Comparison of ENCODE assay signal across 14 cellular contexts in the genomic region with DNA sequence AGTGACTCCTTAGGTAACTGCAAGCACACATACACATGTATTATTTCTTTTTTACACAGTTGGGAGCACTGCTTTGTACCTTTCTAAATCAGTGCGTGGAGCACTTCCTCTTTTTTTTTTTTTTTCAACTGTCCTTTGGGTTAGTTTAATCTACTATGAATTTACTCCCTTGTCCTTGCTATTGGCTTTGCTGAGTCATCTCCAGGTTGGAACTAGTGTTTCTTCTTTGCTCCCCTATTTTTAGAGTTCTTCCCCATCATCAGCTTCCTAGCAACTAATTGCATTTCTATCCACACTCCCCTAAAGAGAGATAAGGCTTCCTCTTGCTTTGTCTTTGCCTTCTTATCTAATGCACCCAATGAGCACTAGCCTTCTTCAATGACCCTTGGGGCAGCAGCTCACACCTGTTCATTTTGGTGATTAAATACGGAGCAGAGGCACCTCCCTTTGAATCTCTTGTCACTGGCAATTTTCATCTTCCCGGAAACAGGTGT. TPM values are rescaled to one million over a fixed set of nuclear protein-coding genes. Genes with fewer than 3 reads are reported as not detected.
DNase-seq lines count a peak whose midpoint lies in the region; ATAC-seq and TF ChIP-seq lines count a peak whose summit lies in the region.
"Had no signal": no experiment of that assay in that cellular context is flagged by ENCODE, and none has a peak within 500 bp of the region (broad histone marks: within the 10 kb centered on the region; RNA-seq: fewer than 3 reads in every experiment).

No MANE protein-coding gene starts in this region.

- H3K4me2 ChIP-seq in MM.1S (ENCODE audit: low read depth, low read length) (peak overlapping the region; percentile 76), mesendoderm (ENCODE audit: low read length) (no peak overlapping the region)

- no peaks in the 10 kb centered on the region for H3K79me1 ChIP-seq in mesendoderm (ENCODE audit: low read length)

- in situ Hi-C loops in GM13976 (cut with MboI; ENCODE audit: low sequenced_read_pairs, unreplicated experiment) = loop anchor here (10.0 kb wide), 1 partner anchor 141 kb away; no protein-coding TSS in a partner anchor

- H3K4ac ChIP-seq in mesendoderm (ENCODE audit: low read depth, low read length) = no peak overlapping the region

- no peaks in the 10 kb centered on the region for H3K9me2 ChIP-seq in MM.1S (replicated peaks; ENCODE audit: insufficient read depth, low read length)

- TF ChIP-seq CTCF in GM13976 (IDR thresholded peaks at IDR 0.05; ENCODE audit: borderline replicate concordance, control extremely low read depth, extremely low read depth, insufficient read depth, missing control alignments) (no peak), MM.1S (IDR thresholded peaks at IDR 0.05; ENCODE audit: low read length) (no peak), body of pancreas (IDR thresholded peaks at IDR 0.05) (no peak)

- no peaks in the 10 kb centered on the region for H3K9me3 ChIP-seq in MM.1S (replicated peaks; ENCODE audit: insufficient read depth, low read length)
- H3K9me3 ChIP-seq in body of pancreas = no peaks in the 10 kb centered on the region
- H3K9me3 ChIP-seq: ovary had no signal

- no peak for ATAC-seq in activated naive CD4-positive, alpha-beta T cell treated with anti-CD3 and anti-CD28 coated beads, Interleukin-2, amount 50 U/mL, for 72 hours
- ATAC-seq in HG03139 (IDR thresholded peaks at IDR 0.05; ENCODE audit: unreplicated experiment) = no peak
- no peak for ATAC-seq in body of pancreas
- ATAC-seq: activated CD4-positive, CD25-positive, alpha-beta regulatory T cell treated with anti-CD3 and anti-CD28 coated beads, Interleukin-2, amount 50 U/mL, for 24 hours had no signal

- POLR2A ChIA-PET in activated CD4-positive, alpha-beta memory T cell treated with anti-CD3 and anti-CD28 coated beads for 36 hours (lab: Charles Lee) = no interaction called here

- H2BK5ac ChIP-seq in mesendoderm (ENCODE audit: low read length) = peak overlapping the region; percentile 86

- CTCF ChIA-PET in activated CD4-positive, alpha-beta memory T cell treated with anti-CD3 and anti-CD28 coated beads for 36 hours (lab: Charles Lee) = interaction anchor here (0.7 kb wide), 1 partner anchor 203 kb away, joined by 3 read pairs; no protein-coding TSS in a partner anchor

- peak; percentile 55 for DNase-seq in GM13976 (ENCODE audit: low spot score)
- peak; percentile 90 for DNase-seq in MM.1S
- DNase-seq in NOMO-1 treated with DMSO at 0.1 percent for 48 hours (lab: John Stamatoyannopoulos, UW; ENCODE audit: unreplicated experiment) = peak; percentile 72
- DNase-seq in mesendoderm = peak; percentile 95
- DNase-seq in activated naive CD4-positive, alpha-beta T cell treated with anti-CD3 and anti-CD28 coated beads, Interleukin-2, amount 50 U/mL, for 72 hours (ENCODE audit: low spot score in 2 of 2) = no peak
- no peak for DNase-seq in activated CD4-positive, alpha-beta memory T cell treated with anti-CD3 and anti-CD28 coated beads for 36 hours
- DNase-seq in body of pancreas = no peak
- DNase-seq: activated naive CD4-positive, alpha-beta T cell treated with anti-CD3 and anti-CD28 coated beads for 36 hours; GF-D8; immature natural killer cell; NCI-H446; ovary had no signal

- H3K4me3 ChIP-seq in MM.1S (ENCODE audit: low read length) = peak overlapping the region; percentile 23
- H3K4me3 ChIP-seq in mesendoderm (ENCODE audit: low read length) = no peak overlapping the region
- no peak overlapping the region for H3K4me3 ChIP-seq in body of pancreas
- H3K4me3 ChIP-seq: ovary had no signal

- no peak overlapping the region for H4K8ac ChIP-seq in mesendoderm (ENCODE audit: low read depth, low read length)

- no peaks in the 10 kb centered on the region for H3K9me3 Mint-ChIP-seq in activated naive CD4-positive, alpha-beta T cell treated with anti-CD3 and anti-CD28 coated beads, Interleukin-2, amount 50 U/mL, for 72 hours
- H3K9me3 Mint-ChIP-seq in activated CD4-positive, alpha-beta memory T cell treated with anti-CD3 and anti-CD28 coated beads for 36 hours = no peaks in the 10 kb centered on the region
- H3K9me3 Mint-ChIP-seq: activated naive CD4-positive, alpha-beta T cell treated with anti-CD3 and anti-CD28 coated beads for 36 hours; immature natural killer cell had no signal

- H3K27me3 ChIP-seq in MM.1S (replicated peaks; ENCODE audit: insufficient read depth, low read length) (no peaks in the 10 kb centered on the region), mesendoderm (ENCODE audit: insufficient read depth, low read length, poor library complexity) (no peaks in the 10 kb centered on the region), body of pancreas (no peaks in the 10 kb centered on the region)
- H3K27me3 ChIP-seq: ovary had no signal

- H3K56ac ChIP-seq in mesendoderm (ENCODE audit: low read length) = peak overlapping the region; percentile 65

- H3K9ac ChIP-seq in MM.1S (ENCODE audit: low read length) (peak overlapping the region; percentile 37; the same call in 1 of the 2 replicates), mesendoderm (ENCODE audit: low read length) (no peak overlapping the region)

- H2AK5ac ChIP-seq in mesendoderm (ENCODE audit: low read length) = no peak overlapping the region

- peak overlapping the region; percentile 36 for H2AFZ ChIP-seq in MM.1S (ENCODE audit: low read length)

- H3K27ac ChIP-seq in MM.1S (ENCODE audit: low read length) (peak overlapping the region; percentile 84), mesendoderm (ENCODE audit: low read depth, low read length) (peak overlapping the region; percentile 84), body of pancreas (no peak overlapping the region)
- H3K27ac ChIP-seq: ovary had no signal

- H3K27me3 Mint-ChIP-seq in activated CD4-positive, alpha-beta memory T cell treated with anti-CD3 and anti-CD28 coated beads for 36 hours = no peaks in the 10 kb centered on the region

- WGBS in mesendoderm (ENCODE audit: extremely low coverage, insufficient coverage, low lambda C conversion rate) = no CpG with 5 or more reads among the region's 3 CpGs
- WGBS in body of pancreas, 2 donors = 28 to 31% methylated on average over 3 of the region's 3 CpGs

- H2BK15ac ChIP-seq in mesendoderm (replicated peaks; ENCODE audit: low read depth) = no peak overlapping the region

- H3K4me1 ChIP-seq in MM.1S (ENCODE audit: low read length) (peaks cover 11% of the 10 kb centered on the region), mesendoderm (ENCODE audit: control insufficient read depth, low read depth, low read length) (peaks cover 10% of the 10 kb centered on the region), body of pancreas (no peaks in the 10 kb centered on the region)

- H3F3A ChIP-seq in MM.1S (ENCODE audit: insufficient read depth, low read length) = peaks cover 21% of the 10 kb centered on the region

- no peak overlapping the region for H3K23ac ChIP-seq in mesendoderm (ENCODE audit: low read length)

- H3K79me2 ChIP-seq in MM.1S (ENCODE audit: low read length) = peaks cover 21% of the 10 kb centered on the region; the same call in 1 of the 2 replicates
- no peaks in the 10 kb centered on the region for H3K79me2 ChIP-seq in mesendoderm (ENCODE audit: control insufficient read depth, insufficient read depth, low read length)

- TF ChIP-seq POLR2A in body of pancreas (IDR thresholded peaks at IDR 0.05) = no peak

- H3K4me3 Mint-ChIP-seq in activated CD4-positive, alpha-beta memory T cell treated with anti-CD3 and anti-CD28 coated beads for 36 hours = no peak overlapping the region
- H3K4me3 Mint-ChIP-seq: activated naive CD4-positive, alpha-beta T cell treated with anti-CD3 and anti-CD28 coated beads for 36 hours had no signal

- H2BK120ac ChIP-seq in mesendoderm (ENCODE audit: low read depth, low read length) = peak overlapping the region; percentile 23

- H3K36me3 ChIP-seq in MM.1S (replicated peaks; ENCODE audit: insufficient read depth, low read length) (0 out of 2 replicates have a peak, but pooled peaks cover 3% of the 10 kb centered on the region), mesendoderm (ENCODE audit: control insufficient read depth, insufficient read depth, low read length) (no peaks in the 10 kb centered on the region), body of pancreas (replicated peaks in 1 of 2; ENCODE audit: insufficient read depth in 1 of 2, low read depth in 2 of 2) (no peaks in the 10 kb centered on the region)
- H3K36me3 ChIP-seq: ovary had no signal

- no peaks in the 10 kb centered on the region for H4K20me1 ChIP-seq in MM.1S (ENCODE audit: insufficient read depth, low read length)

- no peak overlapping the region for H4K5ac ChIP-seq in mesendoderm (ENCODE audit: low read length)

- H3K36me3 Mint-ChIP-seq in activated naive CD4-positive, alpha-beta T cell treated with anti-CD3 and anti-CD28 coated beads, Interleukin-2, amount 50 U/mL, for 72 hours = no peaks in the 10 kb centered on the region
- peaks cover 5% of the 10 kb centered on the region for H3K36me3 Mint-ChIP-seq in activated CD4-positive, alpha-beta memory T cell treated with anti-CD3 and anti-CD28 coated beads for 36 hours
- H3K36me3 Mint-ChIP-seq: immature natural killer cell had no signal

- no peaks in the 10 kb centered on the region for H3K4me1 Mint-ChIP-seq in activated CD4-positive, alpha-beta memory T cell treated with anti-CD3 and anti-CD28 coated beads for 36 hours (ENCODE audit: low read depth)
- H3K4me1 Mint-ChIP-seq: immature natural killer cell had no signal

- intact Hi-C loops in activated CD4-positive, alpha-beta memory T cell treated with anti-CD3 and anti-CD28 coated beads for 36 hours (cut with micrococcal nuclease) = no loop called here
- intact Hi-C loops in body of pancreas (cut with DNase I) = no loop called here

- H3K27ac Mint-ChIP-seq in activated naive CD4-positive, alpha-beta T cell treated with anti-CD3 and anti-CD28 coated beads, Interleukin-2, amount 50 U/mL, for 72 hours = no peak overlapping the region
- H3K27ac Mint-ChIP-seq in activated CD4-positive, alpha-beta memory T cell treated with anti-CD3 and anti-CD28 coated beads for 36 hours = no peak overlapping the region
- H3K27ac Mint-ChIP-seq: activated naive CD4-positive, alpha-beta T cell treated with anti-CD3 and anti-CD28 coated beads for 36 hours; immature natural killer cell had no signal

- no peak overlapping the region for H3K18ac ChIP-seq in mesendoderm (ENCODE audit: low read length)

RNA-seq across cellular contexts. Expression of a gene that starts 24.3 kb away (rescaled TPM):
- 0.42 TPM for polyA plus RNA-seq in mesendoderm (2013, experiment 1 of 2)
- 0.42 TPM for polyA plus RNA-seq in mesendoderm (2013, experiment 2 of 2)
- total RNA-seq in activated naive CD4-positive, alpha-beta T cell treated with anti-CD3 and anti-CD28 coated beads, Interleukin-2, amount 50 U/mL, for 72 hours = 1 to 10 TPM in 1 of 2 donors, under 1 TPM in 1; 0.75 to 4.1 TPM
- 1 to 10 TPM; 1.8 to 2.1 TPM for total RNA-seq in activated CD4-positive, alpha-beta memory T cell treated with anti-CD3 and anti-CD28 coated beads for 36 hours
- not detected for total RNA-seq in body of pancreas

RNA-seq across cellular contexts. Expression of a gene that starts 55.3 kb away (rescaled TPM):
- 36.3 TPM for polyA plus RNA-seq in mesendoderm (2013, experiment 1 of 2)
- polyA plus RNA-seq in mesendoderm (2013, experiment 2 of 2) = 35.7 TPM
- 1 to 10 TPM in 1 of 2 donors, under 1 TPM in 1; 0.46 to 2.0 TPM for total RNA-seq in activated naive CD4-positive, alpha-beta T cell treated with anti-CD3 and anti-CD28 coated beads, Interleukin-2, amount 50 U/mL, for 72 hours
- 1 to 10 TPM; 2.3 to 2.9 TPM for total RNA-seq in activated CD4-positive, alpha-beta memory T cell treated with anti-CD3 and anti-CD28 coated beads for 36 hours
- 10 to 100 TPM; 17.5 to 20.2 TPM for total RNA-seq in body of pancreas

Comparison
In these comparisons a context has a peak if more than half of its experiments do, and no peak if none do; other contexts are left out.
1. DNase-seq: peak in GM13976 (single experiment), MM.1S (single experiment), NOMO-1 treated with DMSO at 0.1 percent for 48 hours (single experiment) and mesendoderm (single experiment); none in activated naive CD4-positive, alpha-beta T cell treated with anti-CD3 and anti-CD28 coated beads, Interleukin-2, amount 50 U/mL, for 72 hours (0 of 2), activated CD4-positive, alpha-beta memory T cell treated with anti-CD3 and anti-CD28 coated beads for 36 hours (single experiment) and body of pancreas (0 of 4).
2. H3K27ac ChIP-seq: peak in MM.1S (single experiment) and mesendoderm (single experiment); none in body of pancreas (0 of 4).
3. RNA of a gene that starts 55.3 kb away (total RNA-seq): 17.5 to 20.2 TPM in body of pancreas; 2.3 to 2.9 TPM in activated CD4-positive, alpha-beta memory T cell treated with anti-CD3 and anti-CD28 coated beads for 36 hours and 0.46 to 2.0 TPM in activated naive CD4-positive, alpha-beta T cell treated with anti-CD3 and anti-CD28 coated beads, Interleukin-2, amount 50 U/mL, for 72 hours; every median in the first group is over 4 times any median in the second.